15 cellular contexts compared by ENCODE assay signal in genomic region chr4:2354760-2355159, GRCh38.
DNase-seq lines count a peak whose midpoint lies in the region; ATAC-seq and TF ChIP-seq lines count a peak whose summit lies in the region.
"Had no signal": no experiment of that assay in that cellular context is flagged by ENCODE, and none has a peak within 500 bp of the region (broad histone marks: within the 10 kb centered on the region; RNA-seq: fewer than 3 reads in every experiment).

No MANE protein-coding gene starts in this region.

- no peak overlapping the region for H3K4me3 ChIP-seq in endodermal cell (ENCODE audit: low read length)
- H3K4me3 ChIP-seq: PC-9, SK-N-MC had no signal

- no peaks in the 10 kb centered on the region for H3K36me3 ChIP-seq in endodermal cell (ENCODE audit: control insufficient read depth, insufficient read depth, low read length)

- CTCF ChIA-PET in CD4-positive, alpha-beta T cell (lab: Charles Lee), result interaction anchor here (0.9 to 1.9 kb wide), 5 partner anchors 65 to 135 kb away, joined by 3 to 6 read pairs (median 6); partner anchors contain the start of genes CFAP99 and ZFYVE28
- CTCF ChIA-PET in HEK293T (lab: Yijun Ruan, JAX), result interaction anchor here (1.7 kb wide), 1 partner anchor 11 kb away, joined by 6 read pairs; no protein-coding TSS in a partner anchor

- 91 to 93% methylated on average over 4 to 8 of the region's 9 CpGs for WGBS in endodermal cell (ENCODE audit: insufficient coverage in 1 of 2, insufficient read length in 1 of 2), 2 experiments

- no peak for ATAC-seq in CD4-positive, alpha-beta T cell (ENCODE audit: poor library complexity)

- DNase-seq in CD4-positive, alpha-beta T cell, result peak in 1 of 10 experiments; percentile 29
- no peak for DNase-seq in HEK293T (ENCODE audit: extremely low spot score)
- peak; percentile 33 for DNase-seq in endodermal cell
- DNase-seq in stimulated activated CD8-positive, alpha-beta memory T cell treated with anti-CD3 and anti-CD28 coated beads, Interleukin-12 subunit alpha, Interleukin-12 subunit beta, amount 100 ng/mL, for 4 hours (ENCODE audit: low read depth), result peak; percentile 12
- DNase-seq in NCI-H1048 (lab: John Stamatoyannopoulos, UW), result no peak
- DNase-seq in midbrain (lab: John Stamatoyannopoulos, UW), result no peak
- no peak for DNase-seq in NCI-H2227 treated with DMSO at 0.1 percent for 48 hours (lab: John Stamatoyannopoulos, UW)
- DNase-seq: AML-193; foreskin melanocyte; left ventricle myocardium superior; NCI-H2081; NCI-H526; PC-9; stimulated activated CD4-positive, alpha-beta T cell treated with anti-CD3 and anti-CD28 coated beads, Interleukin-15, amount 100 ng/mL, for 24 hours had no signal

- H3K4me1 ChIP-seq in endodermal cell (ENCODE audit: control insufficient read depth, insufficient read depth, low read length), result no peaks in the 10 kb centered on the region

- H3K27ac Mint-ChIP-seq in CD4-positive, alpha-beta T cell, result peak overlapping the region; percentile 40
- H3K27ac Mint-ChIP-seq in endodermal cell, result no peak overlapping the region

- H3K9me3 ChIP-seq in CD4-positive, alpha-beta T cell (ENCODE audit: control insufficient read depth, low read length), result no peaks in the 10 kb centered on the region
- no peaks in the 10 kb centered on the region for H3K9me3 ChIP-seq in endodermal cell (ENCODE audit: control insufficient read depth, low read length)

- H3K27me3 Mint-ChIP-seq in CD4-positive, alpha-beta T cell, result no peaks in the 10 kb centered on the region
- H3K27me3 Mint-ChIP-seq in endodermal cell (ENCODE audit: insufficient read depth), result no peaks in the 10 kb centered on the region

- H3K27ac ChIP-seq in CD4-positive, alpha-beta T cell (ENCODE audit: low read depth, low read length), result no peak overlapping the region
- no peak overlapping the region for H3K27ac ChIP-seq in endodermal cell (ENCODE audit: low read depth, low read length)
- H3K27ac ChIP-seq: PC-9, SK-N-MC had no signal

- H3K27me3 ChIP-seq in CD4-positive, alpha-beta T cell (ENCODE audit: control insufficient read depth, insufficient read depth, low read length), result no peaks in the 10 kb centered on the region
- no peaks in the 10 kb centered on the region for H3K27me3 ChIP-seq in endodermal cell (ENCODE audit: control insufficient read depth, insufficient read depth, low read length, poor library complexity, severe bottlenecking)

- no peaks in the 10 kb centered on the region for H3K9me3 Mint-ChIP-seq in CD4-positive, alpha-beta T cell
- H3K9me3 Mint-ChIP-seq in endodermal cell, result no peaks in the 10 kb centered on the region

- intact Hi-C loops in CD4-positive, alpha-beta T cell (cut with DNase I, micrococcal nuclease), result loop anchor here (1.0 to 5.0 kb wide), 3 partner anchors 72 to 134 kb away; no protein-coding TSS in a partner anchor

- H3K36me3 Mint-ChIP-seq in CD4-positive, alpha-beta T cell (ENCODE audit: low read depth), result peaks cover 5% of the 10 kb centered on the region
- H3K36me3 Mint-ChIP-seq in endodermal cell (ENCODE audit: low read depth), result no peaks in the 10 kb centered on the region

- no peak overlapping the region for H3K9ac ChIP-seq in endodermal cell (ENCODE audit: extremely low read depth, low read length, poor library complexity, severe bottlenecking)

- H3K4me1 Mint-ChIP-seq in CD4-positive, alpha-beta T cell (ENCODE audit: low read depth), result peaks cover 6% of the 10 kb centered on the region
- H3K4me1 Mint-ChIP-seq in endodermal cell, result no peaks in the 10 kb centered on the region

- H3K4me3 Mint-ChIP-seq in CD4-positive, alpha-beta T cell, result no peak overlapping the region
- H3K4me3 Mint-ChIP-seq in endodermal cell, result no peak overlapping the region

- TF ChIP-seq CTCF in CD4-positive, alpha-beta T cell (IDR thresholded peaks at IDR 0.05), result no peak
- TF ChIP-seq CTCF in endodermal cell (conservative IDR thresholded peaks at IDR 0.05), result no peak

- POLR2A ChIA-PET in CD4-positive, alpha-beta T cell (lab: Charles Lee), result no interaction called here
- POLR2A ChIA-PET in HEK293T (lab: Yijun Ruan, JAX), result no interaction called here

TF ChIP-seq in HEK293T, 16 proteins besides CTCF, POLR2A, EP300 and RAD21:
- peak; percentile 57 for TF ChIP-seq PKNOX1 (IDR thresholded peaks at IDR 0.05)
- TF ChIP-seq ARNT (IDR thresholded peaks at IDR 0.05), result no peak

Comparison
In these comparisons a context has a peak if more than half of its experiments do, and no peak if none do; other contexts are left out.
1. DNase-seq: peak in endodermal cell (single experiment) and stimulated activated CD8-positive, alpha-beta memory T cell treated with anti-CD3 and anti-CD28 coated beads, Interleukin-12 subunit alpha, Interleukin-12 subunit beta, amount 100 ng/mL, for 4 hours (single experiment); none in HEK293T (single experiment), NCI-H1048 (single experiment), midbrain (single experiment) and NCI-H2227 treated with DMSO at 0.1 percent for 48 hours (single experiment).